ENCODE assay signal across 8 cellular contexts in the genomic region with DNA sequence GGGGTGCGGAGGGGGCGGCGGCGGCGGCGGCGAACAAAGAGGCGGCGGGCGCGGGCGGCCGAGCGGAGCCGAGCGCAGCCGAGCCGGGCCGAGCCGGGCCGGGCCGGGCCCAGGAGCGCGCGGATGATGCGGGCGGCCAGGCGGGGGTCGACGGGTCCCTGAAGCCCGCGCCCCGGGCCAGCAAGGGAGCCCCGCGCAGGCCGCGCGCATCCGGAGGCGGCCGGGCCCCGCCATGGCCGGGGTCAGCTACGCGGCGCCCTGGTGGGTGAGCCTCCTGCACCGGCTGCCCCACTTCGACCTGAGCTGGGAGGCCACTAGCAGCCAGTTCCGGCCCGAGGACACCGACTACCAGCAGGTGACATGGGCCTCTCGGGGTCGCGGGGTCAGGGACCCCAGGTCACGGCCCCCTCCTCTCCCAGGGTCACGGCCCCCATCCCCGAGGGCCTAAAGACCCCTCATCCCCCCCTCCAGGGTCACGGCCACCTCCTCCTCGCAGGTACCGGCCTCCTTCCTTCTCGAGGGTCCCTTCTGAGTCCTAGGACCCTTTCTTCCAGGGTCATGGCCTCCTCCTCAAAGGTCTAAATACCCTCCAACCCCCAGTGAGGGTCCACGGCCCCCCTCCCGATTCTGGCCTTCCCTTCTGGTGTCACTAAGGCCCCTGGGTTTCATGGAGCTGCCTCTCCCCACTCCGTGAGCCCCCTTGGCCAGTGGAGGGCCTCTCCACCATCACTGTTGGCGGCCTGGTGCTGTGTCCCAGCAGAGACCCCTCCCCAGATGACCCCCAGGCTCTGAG. TPM values are rescaled to one million over a fixed set of nuclear protein-coding genes. Genes with fewer than 3 reads are reported as not detected.
DNase-seq lines count a peak whose midpoint lies in the region; ATAC-seq and FAIRE-seq lines count a peak whose summit lies in the region.

A gene with protein sequence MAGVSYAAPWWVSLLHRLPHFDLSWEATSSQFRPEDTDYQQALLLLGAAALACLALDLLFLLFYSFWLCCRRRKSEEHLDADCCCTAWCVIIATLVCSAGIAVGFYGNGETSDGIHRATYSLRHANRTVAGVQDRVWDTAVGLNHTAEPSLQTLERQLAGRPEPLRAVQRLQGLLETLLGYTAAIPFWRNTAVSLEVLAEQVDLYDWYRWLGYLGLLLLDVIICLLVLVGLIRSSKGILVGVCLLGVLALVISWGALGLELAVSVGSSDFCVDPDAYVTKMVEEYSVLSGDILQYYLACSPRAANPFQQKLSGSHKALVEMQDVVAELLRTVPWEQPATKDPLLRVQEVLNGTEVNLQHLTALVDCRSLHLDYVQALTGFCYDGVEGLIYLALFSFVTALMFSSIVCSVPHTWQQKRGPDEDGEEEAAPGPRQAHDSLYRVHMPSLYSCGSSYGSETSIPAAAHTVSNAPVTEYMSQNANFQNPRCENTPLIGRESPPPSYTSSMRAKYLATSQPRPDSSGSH (plus strand): TSS at position 63 of the 793 bp plus-strand sequence. CDS start 170 bp downstream, at position 233.

- FAIRE-seq in small intestine (lab: Jason Lieb, UNC) (no peak), urothelium cell line (lab: Jason Lieb, UNC) (no peak)

- no peaks in the 10 kb centered on the region for H3K27me3 ChIP-seq in BLaER1 treated with 17β-estradiol and CSF1 and Interleukin-3, amounts not matched to agents 10 nM and 100 nM
- H3K27me3 ChIP-seq in adipocyte (replicated peaks; ENCODE audit: control insufficient read depth, insufficient read depth, low read length) = no peaks in the 10 kb centered on the region
- no peaks in the 10 kb centered on the region for H3K27me3 ChIP-seq in iPS DF 6.9 (ENCODE audit: control insufficient read depth, insufficient read depth, low read length)
- no peaks in the 10 kb centered on the region for H3K27me3 ChIP-seq in small intestine (ENCODE audit: control insufficient read depth in 2 of 2, insufficient read depth in 2 of 2, low read length in 2 of 2)

- H4K20me1 ChIP-seq in BLaER1 treated with 17β-estradiol and CSF1 and Interleukin-3, amounts not matched to agents 10 nM and 100 nM = peaks cover 26 to 51% (median 46%) of the 10 kb centered on the region in 11 experiments; a peak in 21 of 22 replicates

- peaks cover 35 to 51% (median 46%) of the 10 kb centered on the region in 10 experiments for H3K4me1 ChIP-seq in BLaER1 treated with 17β-estradiol and CSF1 and Interleukin-3, amounts not matched to agents 10 nM and 100 nM
- H3K4me1 ChIP-seq in adipocyte (ENCODE audit: control insufficient read depth, insufficient read depth, low read length) (peaks cover 48% of the 10 kb centered on the region), iPS DF 6.9 (ENCODE audit: control insufficient read depth, insufficient read depth, low read length) (peaks cover 7% of the 10 kb centered on the region; the same call in 1 of the 2 replicates), small intestine (ENCODE audit: control insufficient read depth in 2 of 2, insufficient read depth in 1 of 2, low read depth in 1 of 2, low read length in 1 of 2) (peaks cover 4 to 5% of the 10 kb centered on the region in 2 donors)

- peak within 1 kb of the TSS; percentile 90 to 100 (median 98) for H3K4me2 ChIP-seq in BLaER1 treated with 17β-estradiol and CSF1 and Interleukin-3, amounts not matched to agents 10 nM and 100 nM

- peak; percentile 21 for ATAC-seq in GM19452 (IDR thresholded peaks at IDR 0.05; ENCODE audit: unreplicated experiment)
- peak; percentile 26 for ATAC-seq in HG03565 (IDR thresholded peaks at IDR 0.05; ENCODE audit: unreplicated experiment)

- H3K9me3 ChIP-seq in BLaER1 treated with 17β-estradiol and CSF1 and Interleukin-3, amounts not matched to agents 10 nM and 100 nM (replicated peaks in 1 of 11) = no peaks in the 10 kb centered on the region
- no peaks in the 10 kb centered on the region for H3K9me3 ChIP-seq in adipocyte (ENCODE audit: control insufficient read depth, low read length)
- no peaks in the 10 kb centered on the region for H3K9me3 ChIP-seq in iPS DF 6.9 (ENCODE audit: control insufficient read depth, insufficient read depth, low read length)
- H3K9me3 ChIP-seq in small intestine (ENCODE audit: control insufficient read depth, low read depth) = no peaks in the 10 kb centered on the region

- peak within 1 kb of the TSS; percentile 93 to 98 (median 97) for H3K9ac ChIP-seq in BLaER1 treated with 17β-estradiol and CSF1 and Interleukin-3, amounts not matched to agents 10 nM and 100 nM
- peak within 1 kb of the TSS; percentile 81 for H3K9ac ChIP-seq in adipocyte (ENCODE audit: low read length)

- H3K4me3 ChIP-seq in BLaER1 treated with 17β-estradiol and CSF1 and Interleukin-3, amounts not matched to agents 10 nM and 100 nM = peak within 1 kb of the TSS; percentile 88 to 100 (median 99)
- H3K4me3 ChIP-seq in adipocyte (ENCODE audit: low read length) (peak within 1 kb of the TSS; percentile 87), iPS DF 6.9 (ENCODE audit: low read length) (peak within 1 kb of the TSS; percentile 64), small intestine (ENCODE audit: low read depth in 1 of 2, low read length in 2 of 2) (peak within 1 kb of the TSS; percentile 68 to 77)

- peak within 1 kb of the TSS; percentile 86 to 96 (median 94) for H3K27ac ChIP-seq in BLaER1 treated with 17β-estradiol and CSF1 and Interleukin-3, amounts not matched to agents 10 nM and 100 nM
- no peak within 1 kb of the TSS for H3K27ac ChIP-seq in iPS DF 6.9 (ENCODE audit: low read length)
- peak within 1 kb of the TSS; percentile 75 to 83 for H3K27ac ChIP-seq in small intestine (ENCODE audit: low read depth in 1 of 2, low read length in 1 of 2)

- H3K36me3 ChIP-seq in BLaER1 treated with 17β-estradiol and CSF1 and Interleukin-3, amounts not matched to agents 10 nM and 100 nM = peaks cover 12 to 25% (median 15%) of the 10 kb centered on the region in 11 experiments; a peak in 18 of 22 replicates
- no peaks in the 10 kb centered on the region for H3K36me3 ChIP-seq in adipocyte (ENCODE audit: control insufficient read depth, insufficient read depth, low read length, severe bottlenecking)
- 0 out of 2 replicates have a peak, but pooled peaks cover 2% of the 10 kb centered on the region for H3K36me3 ChIP-seq in iPS DF 6.9 (ENCODE audit: control insufficient read depth, insufficient read depth, low read length)
- no peaks in the 10 kb centered on the region for H3K36me3 ChIP-seq in small intestine (ENCODE audit: control insufficient read depth in 2 of 2, insufficient read depth in 2 of 2, low read length in 2 of 2)

- WGBS in iPS DF 6.9 (ENCODE audit: insufficient coverage, insufficient read length) = no CpG with 5 or more reads among the region's 65 CpGs
- WGBS in small intestine, 3 donors = 0 to 4% (median 1%) methylated on average over 17 to 65 of the region's 65 CpGs

- DNase-seq in adipocyte (ENCODE audit: low read depth) (no peak), iPS DF 6.9 (ENCODE audit: low read depth, low spot score) (no peak), small intestine (peak; percentile 14), NCI-H187 (lab: John Stamatoyannopoulos, UW) (no peak), urothelium cell line (ENCODE audit: low spot score) (no peak)

RNA-seq across cellular contexts. Expression of the gene that starts here (rescaled TPM):
- polyA plus RNA-seq in small intestine = 10 to 100 TPM in 1 of 3 donors, 1 to 10 TPM in 2; 6.9 to 32.0 (median 9.2) TPM
